Comparison of ENCODE assay signal across 14 cellular contexts in genomic region chr5:174430940-174431339, GRCh38.
DNase-seq lines count a peak whose midpoint lies in the region; ATAC-seq and TF ChIP-seq lines count a peak whose summit lies in the region.
"Had no signal": no experiment of that assay in that cellular context is flagged by ENCODE, and none has a peak within 500 bp of the region (broad histone marks: within the 10 kb centered on the region; RNA-seq: fewer than 3 reads in every experiment).

No MANE protein-coding gene starts in this region.

- H3K4me2 ChIP-seq in HCT116 (ENCODE audit: low read length): no peak overlapping the region

- no peaks in the 10 kb centered on the region for H3K9me3 ChIP-seq in HCT116 (ENCODE audit: control insufficient read depth in 1 of 2, insufficient read depth in 1 of 2, low read depth in 1 of 2, low read length in 2 of 2)
- no peaks in the 10 kb centered on the region for H3K9me3 ChIP-seq in T-helper 17 cell (ENCODE audit: control insufficient read depth, low read length, poor library complexity, severe bottlenecking)
- H3K9me3 ChIP-seq: Caco-2 had no signal

- H3K27ac Mint-ChIP-seq in T-helper 17 cell (no peak overlapping the region), osteocyte (ENCODE audit: unreplicated experiment) (no peak overlapping the region), CD14-positive monocyte (no peak overlapping the region), WTC11 (no peak overlapping the region)
- H3K27ac Mint-ChIP-seq: B cell; CD4-positive, alpha-beta T cell; H9 had no signal

- DNase-seq in HCT116 (ENCODE audit: low read depth, low spot score) (no peak), T-helper 17 cell (no peak), osteocyte (ENCODE audit: extremely low spot score, unreplicated experiment) (peak; percentile 60), CD14-positive monocyte (ENCODE audit: low spot score) (no peak), inferior parietal cortex (ENCODE audit: extremely low spot score) (no peak), WTC11 (ENCODE audit: low spot score) (no peak), dorsolateral prefrontal cortex (no peak)
- DNase-seq: 8988T; C1 segment of cervical spinal cord; Caco-2; CD4-positive, alpha-beta T cell; H9 had no signal

- no peaks in the 10 kb centered on the region for H4K20me1 ChIP-seq in HCT116 (ENCODE audit: insufficient read depth)

- H3K9me3 Mint-ChIP-seq in osteocyte (ENCODE audit: unreplicated experiment) (peaks cover 4% of the 10 kb centered on the region), CD14-positive monocyte (peaks cover 0 to 2% (median 0%) of the 10 kb centered on the region in 7 donors), WTC11 (no peaks in the 10 kb centered on the region)
- H3K9me3 Mint-ChIP-seq: CD4-positive, alpha-beta T cell; H9 had no signal

- H3K27me3 Mint-ChIP-seq in T-helper 17 cell (peaks cover 5% of the 10 kb centered on the region), osteocyte (ENCODE audit: unreplicated experiment) (peaks cover 25% of the 10 kb centered on the region), CD14-positive monocyte (ENCODE audit: low read depth in 3 of 3) (peaks cover 2 to 3% (median 2%) of the 10 kb centered on the region in 3 donors), WTC11 (ENCODE audit: low read depth) (no peaks in the 10 kb centered on the region)

- no peak for TF ChIP-seq CTCF in HCT116 (IDR thresholded peaks at IDR 0.05 in 2 of 3, conservative IDR thresholded peaks at IDR 0.05 in 1 of 3; ENCODE audit: borderline replicate concordance in 1 of 3, insufficient read depth in 1 of 3, low read depth in 2 of 3, low read length in 2 of 3)
- TF ChIP-seq CTCF in osteocyte (IDR thresholded peaks at IDR 0.05): no peak
- TF ChIP-seq CTCF in CD14-positive monocyte (IDR thresholded peaks at IDR 0.05): no peak
- no peak for TF ChIP-seq CTCF in WTC11 (IDR thresholded peaks at IDR 0.05)
- TF ChIP-seq CTCF in dorsolateral prefrontal cortex (IDR thresholded peaks at IDR 0.05 in 54 of 56, conservative IDR thresholded peaks at IDR 0.05 in 2 of 56; ENCODE audit: low read depth in 1 of 56, partially characterized antibody in 56 of 56): no peak

- no peak for TF ChIP-seq POLR2A in HCT116 (IDR thresholded peaks at IDR 0.05; ENCODE audit: borderline replicate concordance, extremely low read depth, insufficient read depth, insufficient read length)

- BruUV-seq in HCT116 (replicated peaks; lab: Mats Ljungman, UMichigan): no TSS peak

- H2AFZ ChIP-seq in HCT116 (ENCODE audit: low read depth, low read length, poor library complexity, severe bottlenecking): no peak overlapping the region

- peaks cover 6% of the 10 kb centered on the region for H3K27me3 ChIP-seq in HCT116 (ENCODE audit: insufficient read depth, low read length)
- peaks cover 0 to 14% (median 0%) of the 10 kb centered on the region in 45 donors for H3K27me3 ChIP-seq in dorsolateral prefrontal cortex

- no peak overlapping the region for H3K9ac ChIP-seq in HCT116 (ENCODE audit: low read length)

- no peaks in the 10 kb centered on the region for H3K79me2 ChIP-seq in HCT116 (ENCODE audit: insufficient read depth, low read length)

- POLR2A ChIA-PET in HCT116 (lab: Charles Lee) (no interaction called here), WTC11 (lab: Charles Lee) (no interaction called here)

- ATAC-seq in HCT116 (0 out of 2 replicates have a peak, but pooled peaks have one; percentile 22), T-helper 17 cell (peak; percentile 46), WTC11 (no peak)

- no peak overlapping the region for H3K4me3 ChIP-seq in HCT116 (replicated peaks in 1 of 2; ENCODE audit: low read depth in 1 of 2, low read length in 2 of 2)
- H3K4me3 ChIP-seq in dorsolateral prefrontal cortex: no peak overlapping the region

- H3K36me3 ChIP-seq in HCT116 (ENCODE audit: control insufficient read depth in 1 of 2, insufficient read depth in 2 of 2, low read length in 2 of 2): no peaks in the 10 kb centered on the region

- RAD21 ChIA-PET in HCT116 (lab: Charles Lee; ENCODE audit: low non-redundant PET in 1 of 2, low total read pairs in 2 of 2, uncharacterized antibody in 2 of 2, unreplicated experiment in 2 of 2): no interaction called here

- no peaks in the 10 kb centered on the region for H3K9me2 ChIP-seq in HCT116 (ENCODE audit: insufficient read depth)

- intact Hi-C loops in HCT116 (cut with micrococcal nuclease): no loop called here
- intact Hi-C loops in CD14-positive monocyte (cut with micrococcal nuclease): no loop called here
- intact Hi-C loops in dorsolateral prefrontal cortex (cut with DNase I): no loop called here

- TF ChIP-seq RAD21 in HCT116 (IDR thresholded peaks at IDR 0.05; ENCODE audit: low read depth): no peak

- peaks cover 2 to 9% of the 10 kb centered on the region in 2 experiments; a peak in 3 of 4 replicates for H3K4me1 ChIP-seq in HCT116 (ENCODE audit: control insufficient read depth in 1 of 2, insufficient read depth in 2 of 2, low read length in 2 of 2)

- H3K4me3 Mint-ChIP-seq in T-helper 17 cell (no peak overlapping the region), osteocyte (ENCODE audit: unreplicated experiment) (no peak overlapping the region), CD14-positive monocyte (no peak overlapping the region), WTC11 (no peak overlapping the region)
- H3K4me3 Mint-ChIP-seq: B cell; CD4-positive, alpha-beta T cell; H9 had no signal

- H3K36me3 Mint-ChIP-seq in T-helper 17 cell (ENCODE audit: low read depth) (no peaks in the 10 kb centered on the region), osteocyte (ENCODE audit: unreplicated experiment) (no peaks in the 10 kb centered on the region), CD14-positive monocyte (no peaks in the 10 kb centered on the region), WTC11 (no peaks in the 10 kb centered on the region)

- H3K4me1 Mint-ChIP-seq in T-helper 17 cell (peaks cover 2% of the 10 kb centered on the region), osteocyte (ENCODE audit: unreplicated experiment) (peaks cover 3% of the 10 kb centered on the region), CD14-positive monocyte (no peaks in the 10 kb centered on the region), WTC11 (no peaks in the 10 kb centered on the region)
- H3K4me1 Mint-ChIP-seq: B cell, H9 had no signal

- CTCF ChIA-PET in HCT116 (lab: Charles Lee): interaction anchor here (2.3 kb wide), 1 partner anchor 12 kb away, joined by 9 read pairs; no protein-coding TSS in a partner anchor
- CTCF ChIA-PET in WTC11 (lab: Charles Lee): interaction anchor here (1.4 to 1.5 kb wide), 2 partner anchors 11 to 12 kb away, joined by 3 to 4 read pairs; no protein-coding TSS in a partner anchor

- H3K27ac ChIP-seq in HCT116 (ENCODE audit: low read depth, low read length) (no peak overlapping the region), dorsolateral prefrontal cortex (no peak overlapping the region)
- H3K27ac ChIP-seq: HL-60 had no signal

TF ChIP-seq in HCT116, 20 proteins besides CTCF, POLR2A, EP300 and RAD21 (continues in another document):
- TF ChIP-seq ZBTB33 (IDR thresholded peaks at IDR 0.05; ENCODE audit: extremely low read depth, insufficient replicate concordance, low read length): no peak
- TF ChIP-seq EZH2phosphoT487 (IDR thresholded peaks at IDR 0.05; ENCODE audit: borderline replicate concordance): no peak
- TF ChIP-seq ATF3 (IDR thresholded peaks at IDR 0.05): no peak
- no peak for TF ChIP-seq ELF1 (IDR thresholded peaks at IDR 0.05; ENCODE audit: borderline replicate concordance, low read depth)
- no peak for TF ChIP-seq ZFX (IDR thresholded peaks at IDR 0.05)
- TF ChIP-seq JUND (IDR thresholded peaks at IDR 0.05): no peak

TF ChIP-seq in WTC11, 78 proteins besides CTCF, POLR2A, EP300 and RAD21 (continues in another document):
- TF ChIP-seq ZNF219 (CRISPR knock-in tag; IDR thresholded peaks at IDR 0.05; ENCODE audit: borderline replicate concordance) (no peak), ZNF317 (CRISPR knock-in tag; IDR thresholded peaks at IDR 0.05; ENCODE audit: borderline replicate concordance, low read depth) (no peak), SOX15 (CRISPR knock-in tag; IDR thresholded peaks at IDR 0.05) (no peak), NR2C2 (CRISPR knock-in tag; IDR thresholded peaks at IDR 0.05) (no peak), CREM (CRISPR knock-in tag; IDR thresholded peaks at IDR 0.05) (no peak), ZNF425 (CRISPR knock-in tag; conservative IDR thresholded peaks at IDR 0.05) (no peak), ZNF512 (CRISPR knock-in tag; IDR thresholded peaks at IDR 0.05; ENCODE audit: borderline replicate concordance) (no peak), GRHL2 (CRISPR knock-in tag; IDR thresholded peaks at IDR 0.05; ENCODE audit: insufficient replicate concordance, severe bottlenecking) (no peak), ZNF396 (CRISPR knock-in tag; IDR thresholded peaks at IDR 0.05; ENCODE audit: borderline replicate concordance) (no peak)
